Comparison of ENCODE assay signal across 2 cellular contexts in the genomic region with DNA sequence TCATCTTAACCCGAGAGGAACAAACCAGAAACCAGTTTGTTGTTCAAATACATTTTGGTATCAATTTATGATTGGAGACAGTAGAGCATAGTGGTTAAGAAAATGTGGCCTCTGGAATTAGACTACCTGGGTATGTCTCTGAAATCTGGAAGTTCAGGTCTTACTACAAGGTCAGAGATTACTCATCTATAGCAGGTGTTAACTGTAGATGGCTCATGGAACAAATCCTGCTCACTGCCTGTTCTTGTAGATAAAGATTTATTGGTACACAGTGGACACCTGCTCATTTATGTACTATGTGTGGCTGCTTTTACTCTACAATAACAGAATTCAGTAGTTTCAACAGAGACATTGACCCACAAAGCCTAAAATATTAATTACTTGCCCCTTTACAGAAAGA.
TF ChIP-seq lines count a peak whose summit lies in the region.

No MANE protein-coding gene starts in this region.

TF ChIP-seq in GM23338, 12 proteins besides CTCF, POLR2A, EP300 and RAD21 (continued from another document):
- TF ChIP-seq, protein P1, sequence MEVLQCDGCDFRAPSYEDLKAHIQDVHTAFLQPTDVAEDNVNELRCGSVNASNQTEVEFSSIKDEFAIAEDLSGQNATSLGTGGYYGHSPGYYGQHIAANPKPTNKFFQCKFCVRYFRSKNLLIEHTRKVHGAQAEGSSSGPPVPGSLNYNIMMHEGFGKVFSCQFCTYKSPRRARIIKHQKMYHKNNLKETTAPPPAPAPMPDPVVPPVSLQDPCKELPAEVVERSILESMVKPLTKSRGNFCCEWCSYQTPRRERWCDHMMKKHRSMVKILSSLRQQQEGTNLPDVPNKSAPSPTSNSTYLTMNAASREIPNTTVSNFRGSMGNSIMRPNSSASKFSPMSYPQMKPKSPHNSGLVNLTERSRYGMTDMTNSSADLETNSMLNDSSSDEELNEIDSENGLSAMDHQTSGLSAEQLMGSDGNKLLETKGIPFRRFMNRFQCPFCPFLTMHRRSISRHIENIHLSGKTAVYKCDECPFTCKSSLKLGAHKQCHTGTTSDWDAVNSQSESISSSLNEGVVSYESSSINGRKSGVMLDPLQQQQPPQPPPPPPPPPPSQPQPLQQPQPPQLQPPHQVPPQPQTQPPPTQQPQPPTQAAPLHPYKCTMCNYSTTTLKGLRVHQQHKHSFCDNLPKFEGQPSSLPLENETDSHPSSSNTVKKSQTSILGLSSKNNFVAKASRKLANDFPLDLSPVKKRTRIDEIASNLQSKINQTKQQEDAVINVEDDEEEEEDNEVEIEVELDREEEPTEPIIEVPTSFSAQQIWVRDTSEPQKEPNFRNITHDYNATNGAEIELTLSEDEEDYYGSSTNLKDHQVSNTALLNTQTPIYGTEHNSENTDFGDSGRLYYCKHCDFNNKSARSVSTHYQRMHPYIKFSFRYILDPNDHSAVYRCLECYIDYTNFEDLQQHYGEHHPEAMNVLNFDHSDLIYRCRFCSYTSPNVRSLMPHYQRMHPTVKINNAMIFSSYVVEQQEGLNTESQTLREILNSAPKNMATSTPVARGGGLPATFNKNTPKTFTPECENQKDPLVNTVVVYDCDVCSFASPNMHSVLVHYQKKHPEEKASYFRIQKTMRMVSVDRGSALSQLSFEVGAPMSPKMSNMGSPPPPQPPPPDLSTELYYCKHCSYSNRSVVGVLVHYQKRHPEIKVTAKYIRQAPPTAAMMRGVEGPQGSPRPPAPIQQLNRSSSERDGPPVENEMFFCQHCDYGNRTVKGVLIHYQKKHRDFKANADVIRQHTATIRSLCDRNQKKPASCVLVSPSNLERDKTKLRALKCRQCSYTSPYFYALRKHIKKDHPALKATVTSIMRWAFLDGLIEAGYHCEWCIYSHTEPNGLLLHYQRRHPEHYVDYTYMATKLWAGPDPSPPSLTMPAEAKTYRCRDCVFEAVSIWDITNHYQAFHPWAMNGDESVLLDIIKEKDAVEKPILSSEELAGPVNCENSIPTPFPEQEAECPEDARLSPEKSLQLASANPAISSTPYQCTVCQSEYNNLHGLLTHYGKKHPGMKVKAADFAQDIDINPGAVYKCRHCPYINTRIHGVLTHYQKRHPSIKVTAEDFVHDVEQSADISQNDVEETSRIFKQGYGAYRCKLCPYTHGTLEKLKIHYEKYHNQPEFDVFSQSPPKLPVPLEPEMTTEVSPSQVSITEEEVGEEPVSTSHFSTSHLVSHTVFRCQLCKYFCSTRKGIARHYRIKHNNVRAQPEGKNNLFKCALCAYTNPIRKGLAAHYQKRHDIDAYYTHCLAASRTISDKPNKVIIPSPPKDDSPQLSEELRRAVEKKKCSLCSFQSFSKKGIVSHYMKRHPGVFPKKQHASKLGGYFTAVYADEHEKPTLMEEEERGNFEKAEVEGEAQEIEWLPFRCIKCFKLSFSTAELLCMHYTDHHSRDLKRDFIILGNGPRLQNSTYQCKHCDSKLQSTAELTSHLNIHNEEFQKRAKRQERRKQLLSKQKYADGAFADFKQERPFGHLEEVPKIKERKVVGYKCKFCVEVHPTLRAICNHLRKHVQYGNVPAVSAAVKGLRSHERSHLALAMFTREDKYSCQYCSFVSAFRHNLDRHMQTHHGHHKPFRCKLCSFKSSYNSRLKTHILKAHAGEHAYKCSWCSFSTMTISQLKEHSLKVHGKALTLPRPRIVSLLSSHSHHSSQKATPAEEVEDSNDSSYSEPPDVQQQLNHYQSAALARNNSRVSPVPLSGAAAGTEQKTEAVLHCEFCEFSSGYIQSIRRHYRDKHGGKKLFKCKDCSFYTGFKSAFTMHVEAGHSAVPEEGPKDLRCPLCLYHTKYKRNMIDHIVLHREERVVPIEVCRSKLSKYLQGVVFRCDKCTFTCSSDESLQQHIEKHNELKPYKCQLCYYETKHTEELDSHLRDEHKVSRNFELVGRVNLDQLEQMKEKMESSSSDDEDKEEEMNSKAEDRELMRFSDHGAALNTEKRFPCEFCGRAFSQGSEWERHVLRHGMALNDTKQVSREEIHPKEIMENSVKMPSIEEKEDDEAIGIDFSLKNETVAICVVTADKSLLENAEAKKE (CRISPR knock-in tag; IDR thresholded peaks at IDR 0.05) = no peak
- TF ChIP-seq, protein P2, sequence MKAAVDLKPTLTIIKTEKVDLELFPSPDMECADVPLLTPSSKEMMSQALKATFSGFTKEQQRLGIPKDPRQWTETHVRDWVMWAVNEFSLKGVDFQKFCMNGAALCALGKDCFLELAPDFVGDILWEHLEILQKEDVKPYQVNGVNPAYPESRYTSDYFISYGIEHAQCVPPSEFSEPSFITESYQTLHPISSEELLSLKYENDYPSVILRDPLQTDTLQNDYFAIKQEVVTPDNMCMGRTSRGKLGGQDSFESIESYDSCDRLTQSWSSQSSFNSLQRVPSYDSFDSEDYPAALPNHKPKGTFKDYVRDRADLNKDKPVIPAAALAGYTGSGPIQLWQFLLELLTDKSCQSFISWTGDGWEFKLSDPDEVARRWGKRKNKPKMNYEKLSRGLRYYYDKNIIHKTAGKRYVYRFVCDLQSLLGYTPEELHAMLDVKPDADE (IDR thresholded peaks at IDR 0.05) = no peak
- TF ChIP-seq POLR2AphosphoS5 (IDR thresholded peaks at IDR 0.05; ENCODE audit: low read depth) (no peak), ZNF114 (CRISPR knock-in tag; IDR thresholded peaks at IDR 0.05) (no peak), NANOG (IDR thresholded peaks at IDR 0.05; ENCODE audit: borderline replicate concordance) (no peak), ZNF331 (CRISPR knock-in tag; IDR thresholded peaks at IDR 0.05; ENCODE audit: low read depth) (no peak), JUNB (IDR thresholded peaks at IDR 0.05; ENCODE audit: unreplicated experiment) (no peak), EZH2phosphoT487 (IDR thresholded peaks at IDR 0.05; ENCODE audit: unreplicated experiment) (no peak)
- TF ChIP-seq, protein P3, sequence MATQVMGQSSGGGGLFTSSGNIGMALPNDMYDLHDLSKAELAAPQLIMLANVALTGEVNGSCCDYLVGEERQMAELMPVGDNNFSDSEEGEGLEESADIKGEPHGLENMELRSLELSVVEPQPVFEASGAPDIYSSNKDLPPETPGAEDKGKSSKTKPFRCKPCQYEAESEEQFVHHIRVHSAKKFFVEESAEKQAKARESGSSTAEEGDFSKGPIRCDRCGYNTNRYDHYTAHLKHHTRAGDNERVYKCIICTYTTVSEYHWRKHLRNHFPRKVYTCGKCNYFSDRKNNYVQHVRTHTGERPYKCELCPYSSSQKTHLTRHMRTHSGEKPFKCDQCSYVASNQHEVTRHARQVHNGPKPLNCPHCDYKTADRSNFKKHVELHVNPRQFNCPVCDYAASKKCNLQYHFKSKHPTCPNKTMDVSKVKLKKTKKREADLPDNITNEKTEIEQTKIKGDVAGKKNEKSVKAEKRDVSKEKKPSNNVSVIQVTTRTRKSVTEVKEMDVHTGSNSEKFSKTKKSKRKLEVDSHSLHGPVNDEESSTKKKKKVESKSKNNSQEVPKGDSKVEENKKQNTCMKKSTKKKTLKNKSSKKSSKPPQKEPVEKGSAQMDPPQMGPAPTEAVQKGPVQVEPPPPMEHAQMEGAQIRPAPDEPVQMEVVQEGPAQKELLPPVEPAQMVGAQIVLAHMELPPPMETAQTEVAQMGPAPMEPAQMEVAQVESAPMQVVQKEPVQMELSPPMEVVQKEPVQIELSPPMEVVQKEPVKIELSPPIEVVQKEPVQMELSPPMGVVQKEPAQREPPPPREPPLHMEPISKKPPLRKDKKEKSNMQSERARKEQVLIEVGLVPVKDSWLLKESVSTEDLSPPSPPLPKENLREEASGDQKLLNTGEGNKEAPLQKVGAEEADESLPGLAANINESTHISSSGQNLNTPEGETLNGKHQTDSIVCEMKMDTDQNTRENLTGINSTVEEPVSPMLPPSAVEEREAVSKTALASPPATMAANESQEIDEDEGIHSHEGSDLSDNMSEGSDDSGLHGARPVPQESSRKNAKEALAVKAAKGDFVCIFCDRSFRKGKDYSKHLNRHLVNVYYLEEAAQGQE (IDR thresholded peaks at IDR 0.05; ENCODE audit: unreplicated experiment) = no peak
TF ChIP-seq in GM23338: peak in this region for 0.

TF ChIP-seq in H1, 55 proteins besides CTCF, POLR2A, EP300 and RAD21 (continued from another document):
- TF ChIP-seq RBBP5 (IDR thresholded peaks at IDR 0.05; ENCODE audit: borderline replicate concordance, low read depth, low read length) (no peak), SIX5 (IDR thresholded peaks at IDR 0.05; ENCODE audit: low read depth, low read length) (no peak)
